Comparison of ENCODE assay signal across 22 cellular contexts in genomic region chr3:39381432-39381831, GRCh38. TPM values are rescaled to one million over a fixed set of nuclear protein-coding genes. Genes with fewer than 3 reads are reported as not detected.
DNase-seq lines count a peak whose midpoint lies in the region; ATAC-seq and TF ChIP-seq lines count a peak whose summit lies in the region.
"Had no signal": no experiment of that assay in that cellular context is flagged by ENCODE, and none has a peak within 500 bp of the region (broad histone marks: within the 10 kb centered on the region; RNA-seq: fewer than 3 reads in every experiment).

No MANE protein-coding gene starts in this region.

- H3K4me3 Mint-ChIP-seq in activated CD8-positive, alpha-beta T cell treated with anti-CD3 and anti-CD28 coated beads, Interleukin-2, amount 10 ng/mL, durations not matched to agents 7 days and 5 days = no peak overlapping the region
- no peak overlapping the region for H3K4me3 Mint-ChIP-seq in activated CD8-positive, alpha-beta T cell treated with anti-CD3 and anti-CD28 coated beads for 36 hours
- H3K4me3 Mint-ChIP-seq in CD8-positive, alpha-beta T cell = no peak overlapping the region
- H3K4me3 Mint-ChIP-seq in neural crest cell = peak overlapping the region; percentile 68
- H3K4me3 Mint-ChIP-seq: CD14-positive monocyte had no signal

- CTCF ChIA-PET in activated CD8-positive, alpha-beta T cell treated with anti-CD3 and anti-CD28 coated beads, Interleukin-2, amount 10 ng/mL, durations not matched to agents 7 days and 5 days (lab: Charles Lee) = interaction anchor here (1.6 to 7.4 kb wide), 2 partner anchors 26 to 89 kb away, joined by 3 to 238 read pairs; partner anchors contain the start of gene RPSA
- CTCF ChIA-PET in activated CD8-positive, alpha-beta T cell treated with anti-CD3 and anti-CD28 coated beads for 36 hours (lab: Charles Lee) = interaction anchor here (10.9 kb wide), 1 partner anchor 90 kb away, joined by 167 read pairs; no protein-coding TSS in a partner anchor
- CTCF ChIA-PET in CD8-positive, alpha-beta T cell (lab: Charles Lee) = interaction anchor here (2.0 kb wide), 1 partner anchor 89 kb away, joined by 7 read pairs; no protein-coding TSS in a partner anchor

- no peak overlapping the region for H3K27ac ChIP-seq in CD8-positive, alpha-beta T cell (ENCODE audit: low read depth, low read length)
- H3K27ac ChIP-seq in body of pancreas = peak overlapping the region; percentile 8 to 98 (median 96)

- no peaks in the 10 kb centered on the region for H3K9me3 ChIP-seq in CD8-positive, alpha-beta T cell (ENCODE audit: low read length)
- no peaks in the 10 kb centered on the region for H3K9me3 ChIP-seq in body of pancreas
- H3K9me3 ChIP-seq: HAP-1 had no signal

- no peak for TF ChIP-seq CTCF in activated CD8-positive, alpha-beta T cell treated with anti-CD3 and anti-CD28 coated beads for 36 hours (IDR thresholded peaks at IDR 0.05)
- no peak for TF ChIP-seq CTCF in CD8-positive, alpha-beta T cell (IDR thresholded peaks at IDR 0.05)
- TF ChIP-seq CTCF in body of pancreas (IDR thresholded peaks at IDR 0.05) (no peak), neural crest cell (conservative IDR thresholded peaks at IDR 0.05) (no peak)

- TF ChIP-seq POLR2A in body of pancreas (IDR thresholded peaks at IDR 0.05) = peak; percentile 11 to 48 (median 45)

- ATAC-seq in activated CD8-positive, alpha-beta T cell treated with anti-CD3 and anti-CD28 coated beads, Interleukin-2, amount 10 ng/mL, durations not matched to agents 7 days and 5 days = no peak
- no peak for ATAC-seq in activated CD8-positive, alpha-beta T cell treated with anti-CD3 and anti-CD28 coated beads for 36 hours
- ATAC-seq in CD8-positive, alpha-beta T cell = no peak
- ATAC-seq in body of pancreas (peak; percentile 12), GM21515 (IDR thresholded peaks at IDR 0.05; ENCODE audit: unreplicated experiment) (no peak)

- H3K36me3 Mint-ChIP-seq in activated CD8-positive, alpha-beta T cell treated with anti-CD3 and anti-CD28 coated beads, Interleukin-2, amount 10 ng/mL, durations not matched to agents 7 days and 5 days (ENCODE audit: low read depth) = peaks cover 15% of the 10 kb centered on the region
- H3K36me3 Mint-ChIP-seq in activated CD8-positive, alpha-beta T cell treated with anti-CD3 and anti-CD28 coated beads for 36 hours (ENCODE audit: low read depth) = peaks cover 10% of the 10 kb centered on the region
- H3K36me3 Mint-ChIP-seq in CD8-positive, alpha-beta T cell = peaks cover 6% of the 10 kb centered on the region
- no peaks in the 10 kb centered on the region for H3K36me3 Mint-ChIP-seq in neural crest cell (ENCODE audit: low read depth)
- H3K36me3 Mint-ChIP-seq: IgD-negative memory B cell had no signal

- intact Hi-C loops in activated CD8-positive, alpha-beta T cell treated with anti-CD3 and anti-CD28 coated beads for 36 hours (cut with micrococcal nuclease) = no loop called here
- intact Hi-C loops in CD8-positive, alpha-beta T cell (cut with DNase I, micrococcal nuclease) = loop anchor here (5.0 to 10.0 kb wide), 7 partner anchors 199 to 1214 kb away; partner anchors contain the start of genes EXOG (in 1 of the 2), GORASP1 (in 1 of the 2), OXSR1 (in 1 of the 2) and SCN11A (in 1 of the 2)
- intact Hi-C loops in body of pancreas (cut with DNase I) = no loop called here

- POLR2A ChIA-PET in activated CD8-positive, alpha-beta T cell treated with anti-CD3 and anti-CD28 coated beads, Interleukin-2, amount 10 ng/mL, durations not matched to agents 7 days and 5 days (lab: Charles Lee) = no interaction called here
- POLR2A ChIA-PET in activated CD8-positive, alpha-beta T cell treated with anti-CD3 and anti-CD28 coated beads for 36 hours (lab: Charles Lee) = interaction anchor here (1.3 kb wide), 1 partner anchor 26 kb away, joined by 4 read pairs; no protein-coding TSS in a partner anchor
- POLR2A ChIA-PET in CD8-positive, alpha-beta T cell (lab: Charles Lee) = interaction anchor here (0.8 kb wide), 1 partner anchor 26 kb away, joined by 3 read pairs; no protein-coding TSS in a partner anchor

- 33 to 45% methylated on average over 3 of the region's 3 CpGs for WGBS in body of pancreas, 2 donors

- no peaks in the 10 kb centered on the region for H3K36me3 ChIP-seq in CD8-positive, alpha-beta T cell (ENCODE audit: insufficient read depth, low read length)
- H3K36me3 ChIP-seq in body of pancreas (replicated peaks in 1 of 2; ENCODE audit: insufficient read depth in 1 of 2, low read depth in 2 of 2) = no peaks in the 10 kb centered on the region

- H3K27ac Mint-ChIP-seq in activated CD8-positive, alpha-beta T cell treated with anti-CD3 and anti-CD28 coated beads, Interleukin-2, amount 10 ng/mL, durations not matched to agents 7 days and 5 days = peak overlapping the region; percentile 28
- no peak overlapping the region for H3K27ac Mint-ChIP-seq in activated CD8-positive, alpha-beta T cell treated with anti-CD3 and anti-CD28 coated beads for 36 hours
- peak overlapping the region; percentile 60 for H3K27ac Mint-ChIP-seq in CD8-positive, alpha-beta T cell
- H3K27ac Mint-ChIP-seq in neural crest cell (ENCODE audit: unreplicated experiment) = no peak overlapping the region

- peaks cover 29% of the 10 kb centered on the region for H3K4me1 Mint-ChIP-seq in activated CD8-positive, alpha-beta T cell treated with anti-CD3 and anti-CD28 coated beads, Interleukin-2, amount 10 ng/mL, durations not matched to agents 7 days and 5 days (ENCODE audit: low read depth)
- peaks cover 20% of the 10 kb centered on the region for H3K4me1 Mint-ChIP-seq in activated CD8-positive, alpha-beta T cell treated with anti-CD3 and anti-CD28 coated beads for 36 hours (ENCODE audit: low read depth)
- H3K4me1 Mint-ChIP-seq in CD8-positive, alpha-beta T cell (ENCODE audit: low read depth) = peaks cover 35% of the 10 kb centered on the region
- H3K4me1 Mint-ChIP-seq in neural crest cell = peaks cover 20% of the 10 kb centered on the region

- H3K4me3 ChIP-seq in CD8-positive, alpha-beta T cell (ENCODE audit: low read depth, low read length) = no peak overlapping the region
- H3K4me3 ChIP-seq in body of pancreas = no peak overlapping the region
- H3K4me3 ChIP-seq: HAP-1 had no signal

- H3K9me3 Mint-ChIP-seq in activated CD8-positive, alpha-beta T cell treated with anti-CD3 and anti-CD28 coated beads, Interleukin-2, amount 10 ng/mL, durations not matched to agents 7 days and 5 days (ENCODE audit: insufficient read depth) = no peaks in the 10 kb centered on the region
- no peaks in the 10 kb centered on the region for H3K9me3 Mint-ChIP-seq in activated CD8-positive, alpha-beta T cell treated with anti-CD3 and anti-CD28 coated beads for 36 hours
- no peaks in the 10 kb centered on the region for H3K9me3 Mint-ChIP-seq in CD8-positive, alpha-beta T cell
- H3K9me3 Mint-ChIP-seq in neural crest cell = no peaks in the 10 kb centered on the region
- H3K9me3 Mint-ChIP-seq: CD14-positive monocyte, IgD-negative memory B cell had no signal

- no peaks in the 10 kb centered on the region for H3K27me3 ChIP-seq in CD8-positive, alpha-beta T cell (ENCODE audit: insufficient read depth, low read length)
- H3K27me3 ChIP-seq in body of pancreas = no peaks in the 10 kb centered on the region

- H3K27me3 Mint-ChIP-seq in activated CD8-positive, alpha-beta T cell treated with anti-CD3 and anti-CD28 coated beads, Interleukin-2, amount 10 ng/mL, durations not matched to agents 7 days and 5 days (ENCODE audit: low read depth) = no peaks in the 10 kb centered on the region
- no peaks in the 10 kb centered on the region for H3K27me3 Mint-ChIP-seq in activated CD8-positive, alpha-beta T cell treated with anti-CD3 and anti-CD28 coated beads for 36 hours
- peaks cover under 1% of the 10 kb centered on the region for H3K27me3 Mint-ChIP-seq in CD8-positive, alpha-beta T cell (ENCODE audit: low read depth)
- H3K27me3 Mint-ChIP-seq in neural crest cell (ENCODE audit: low read depth) = no peaks in the 10 kb centered on the region
- H3K27me3 Mint-ChIP-seq: IgD-negative memory B cell had no signal

- H3K4me1 ChIP-seq in CD8-positive, alpha-beta T cell (ENCODE audit: insufficient read depth, low read length) = peaks cover 24% of the 10 kb centered on the region
- H3K4me1 ChIP-seq in body of pancreas = peaks cover 69% of the 10 kb centered on the region

- no peak for DNase-seq in activated CD8-positive, alpha-beta T cell treated with anti-CD3 and anti-CD28 coated beads, Interleukin-2, amount 10 ng/mL, durations not matched to agents 7 days and 5 days
- DNase-seq in activated CD8-positive, alpha-beta T cell treated with anti-CD3 and anti-CD28 coated beads for 36 hours = no peak
- DNase-seq in CD8-positive, alpha-beta T cell = no peak
- DNase-seq in body of pancreas (peak; percentile 83 to 91 (median 87)), neural crest cell (ENCODE audit: low read depth, low spot score) (no peak), HuH-7 (ENCODE audit: low spot score) (no peak), NCI-H510A treated with DMSO at 0.1 percent for 48 hours (lab: John Stamatoyannopoulos, UW) (no peak)
- DNase-seq: DMS79, Kasumi-1, NCI-H1105 treated with DMSO at 0.1 percent for 48 hours, NCI-H1694 treated with DMSO at 0.1 percent for 48 hours, NCI-H2107, NCI-H226, OCI-M1, SHP77 treated with DMSO at 0.1 percent for 48 hours had no signal

RNA-seq across cellular contexts. Expression of gene SLC25A38, which starts 1.7 kb away (rescaled TPM):
- total RNA-seq in activated CD8-positive, alpha-beta T cell treated with anti-CD3 and anti-CD28 coated beads, Interleukin-2, amount 10 ng/mL, durations not matched to agents 7 days and 5 days = 10 to 100 TPM; 40.2 to 42.4 TPM
- total RNA-seq in activated CD8-positive, alpha-beta T cell treated with anti-CD3 and anti-CD28 coated beads for 36 hours = 10 to 100 TPM; 25.0 to 28.2 TPM
- total RNA-seq in CD8-positive, alpha-beta T cell = 10 to 100 TPM; 64.0 to 65.1 TPM
- total RNA-seq in body of pancreas = 10 to 100 TPM; 17.5 to 28.8 TPM
- total RNA-seq in neural crest cell = 26.6 and 28.4 TPM in 2 replicates

RNA-seq across cellular contexts. Expression of gene RPSA, which starts 25.1 kb away (rescaled TPM):
- total RNA-seq in activated CD8-positive, alpha-beta T cell treated with anti-CD3 and anti-CD28 coated beads, Interleukin-2, amount 10 ng/mL, durations not matched to agents 7 days and 5 days = 1,000 to 10,000 TPM; 1,654 to 1,730 TPM
- 1,000 to 10,000 TPM; 3,048 to 3,061 TPM for total RNA-seq in activated CD8-positive, alpha-beta T cell treated with anti-CD3 and anti-CD28 coated beads for 36 hours
- total RNA-seq in CD8-positive, alpha-beta T cell = 1,000 to 10,000 TPM; 1,951 to 2,020 TPM
- total RNA-seq in body of pancreas (100 to 1,000 TPM; 555 to 696 TPM), neural crest cell (1,595 and 1,633 TPM in 2 replicates)

RNA-seq across cellular contexts. Expression of gene CCR8, which starts 51.9 kb away (rescaled TPM):
- total RNA-seq in activated CD8-positive, alpha-beta T cell treated with anti-CD3 and anti-CD28 coated beads, Interleukin-2, amount 10 ng/mL, durations not matched to agents 7 days and 5 days = under 1 TPM; 0.55 to 0.94 TPM
- under 1 TPM; 0.34 to 0.56 TPM for total RNA-seq in activated CD8-positive, alpha-beta T cell treated with anti-CD3 and anti-CD28 coated beads for 36 hours
- total RNA-seq in CD8-positive, alpha-beta T cell = under 1 TPM in 1 of 2 experiments, not detected in 1; 0.61 TPM
- total RNA-seq in body of pancreas = not detected
- not detected in 2 replicates for total RNA-seq in neural crest cell
- total RNA-seq: G401, HT1080, RPMI7951 had no signal

Comparison
In these comparisons a context has a peak if more than half of its experiments do, and no peak if none do; other contexts are left out.
1. H3K27ac Mint-ChIP-seq: peak in activated CD8-positive, alpha-beta T cell treated with anti-CD3 and anti-CD28 coated beads, Interleukin-2, amount 10 ng/mL, durations not matched to agents 7 days and 5 days (single experiment) and CD8-positive, alpha-beta T cell (single experiment); none in activated CD8-positive, alpha-beta T cell treated with anti-CD3 and anti-CD28 coated beads for 36 hours (single experiment) and neural crest cell (single experiment).
2. DNase-seq: peak in body of pancreas (4 of 4); none in activated CD8-positive, alpha-beta T cell treated with anti-CD3 and anti-CD28 coated beads, Interleukin-2, amount 10 ng/mL, durations not matched to agents 7 days and 5 days (single experiment), activated CD8-positive, alpha-beta T cell treated with anti-CD3 and anti-CD28 coated beads for 36 hours (single experiment), CD8-positive, alpha-beta T cell (0 of 7), neural crest cell (single experiment), HuH-7 (single experiment) and NCI-H510A treated with DMSO at 0.1 percent for 48 hours (single experiment).
3. intact Hi-C loops: an anchor here in CD8-positive, alpha-beta T cell (5.0 to 10.0 kb wide); none called in activated CD8-positive, alpha-beta T cell treated with anti-CD3 and anti-CD28 coated beads for 36 hours and body of pancreas.